ENCODE assay signal across 20 cellular contexts in the genomic region with DNA sequence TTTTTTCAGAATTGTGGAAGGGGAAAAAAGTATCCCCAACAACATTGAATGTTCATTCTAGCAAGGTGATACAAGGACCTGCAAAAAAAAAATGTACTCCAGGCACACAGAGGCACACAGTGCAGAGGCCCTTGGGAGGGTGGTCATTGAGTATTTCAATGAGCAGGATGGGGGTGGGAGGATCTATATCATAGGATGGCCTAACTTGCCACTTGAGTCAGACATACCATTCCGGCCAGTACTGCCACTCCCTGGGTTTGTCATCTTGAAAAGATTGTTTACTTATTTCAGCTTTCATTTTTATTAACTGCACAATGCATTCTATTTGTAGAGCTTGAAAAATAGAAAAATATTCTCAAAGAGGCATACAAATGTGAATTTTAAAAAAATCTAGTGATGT.
"Had no signal": no experiment of that assay in that cellular context is flagged by ENCODE, and none has a peak within 500 bp of the region (broad histone marks: within the 10 kb centered on the region; RNA-seq: fewer than 3 reads in every experiment).

No MANE protein-coding gene starts in this region.

- H3K27me3 ChIP-seq: colonic mucosa, gastrocnemius medialis, neural progenitor cell, tibial nerve, upper lobe of left lung had no signal

- H3K36me3 ChIP-seq: colonic mucosa had no signal

- H3K4me1 ChIP-seq: colonic mucosa, gastrocnemius medialis, neural progenitor cell, parathyroid adenoma, tibial nerve, upper lobe of left lung had no signal

- H3K9me3 ChIP-seq: colonic mucosa had no signal

- H3K9ac ChIP-seq: neural progenitor cell, parathyroid adenoma had no signal

- H3K4me3 ChIP-seq: colonic mucosa, thoracic aorta, tibial nerve, upper lobe of left lung had no signal

- DNase-seq: colonic mucosa; effector CD8-positive, alpha-beta T cell; foreskin fibroblast; gastrocnemius medialis; head of caudate nucleus; kidney; mesendoderm; midbrain; naive thymus-derived CD4-positive, alpha-beta T cell; stimulated activated CD4-positive, alpha-beta T cell treated with anti-CD3 and anti-CD28 coated beads, Interleukin-2, amount 100 ng/mL, for 24 hours; stimulated activated CD4-positive, alpha-beta T cell treated with anti-CD3 and anti-CD28 coated beads, Interleukin-4, amount 100 ng/mL, for 24 hours; stimulated activated naive CD8-positive, alpha-beta T cell treated with anti-CD3 and anti-CD28 coated beads, Interleukin-15, Interleukin-2, amounts not matched to agents 100 U/mL and 50 U/mL, for 24 hours; upper lobe of left lung had no signal

- ATAC-seq: gastrocnemius medialis; left lobe of liver; naive thymus-derived CD4-positive, alpha-beta T cell; sciatic nerve; stimulated activated effector memory CD8-positive, alpha-beta T cell treated with anti-CD3 and anti-CD28 coated beads, Interleukin-12 subunit alpha, Interleukin-12 subunit beta, amount 100 ng/mL, for 72 hours; stimulated activated naive CD8-positive, alpha-beta T cell treated with anti-CD3 and anti-CD28 coated beads, Interleukin-15, Interleukin-2, amounts not matched to agents 100 U/mL and 50 U/mL, for 24 hours had no signal

- H3K27ac ChIP-seq: colonic mucosa, gastrocnemius medialis, neural progenitor cell, parathyroid adenoma, thoracic aorta, tibial nerve, upper lobe of left lung had no signal
